ENCODE assay signal across 26 cellular contexts in the genomic region with DNA sequence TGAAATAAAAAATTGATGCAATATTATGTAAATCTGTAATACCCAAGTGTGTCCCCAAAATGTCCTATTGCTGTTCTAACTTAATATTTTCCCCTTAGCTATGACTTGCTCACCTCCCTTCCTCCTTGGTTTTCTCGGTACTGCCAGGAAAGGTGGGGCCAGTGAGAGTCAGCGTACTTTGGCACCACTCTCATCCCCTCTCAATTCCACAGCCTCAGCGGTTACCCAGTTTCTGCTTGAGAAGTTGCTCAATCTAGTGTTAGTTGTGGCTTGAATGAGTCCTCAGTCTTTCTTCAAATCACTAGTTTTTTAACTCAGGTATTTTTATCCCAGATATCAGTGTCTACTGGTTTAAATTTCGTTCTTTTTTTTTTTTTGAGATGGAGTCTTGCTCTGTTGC. TPM values are rescaled to one million over a fixed set of nuclear protein-coding genes. Genes with fewer than 3 reads are reported as not detected.
DNase-seq lines count a peak whose midpoint lies in the region; ATAC-seq and TF ChIP-seq lines count a peak whose summit lies in the region.
"Had no signal": no experiment of that assay in that cellular context is flagged by ENCODE, and none has a peak within 500 bp of the region (broad histone marks: within the 10 kb centered on the region; RNA-seq: fewer than 3 reads in every experiment).

No MANE protein-coding gene starts in this region.

- TF ChIP-seq CTCF in fibroblast of pulmonary artery (IDR thresholded peaks at IDR 0.05; ENCODE audit: low read length, missing control alignments) (no peak), upper lobe of right lung (IDR thresholded peaks at IDR 0.05) (no peak), chondrocyte (IDR thresholded peaks at IDR 0.05) (no peak)

- H3K36me3 Mint-ChIP-seq in chondrocyte (ENCODE audit: low read depth), result no peaks in the 10 kb centered on the region
- H3K36me3 Mint-ChIP-seq: activated naive CD8-positive, alpha-beta T cell; CD8-positive, alpha-beta memory T cell; type B pancreatic cell had no signal

- no peaks in the 10 kb centered on the region for H3K36me3 ChIP-seq in upper lobe of right lung
- H3K36me3 ChIP-seq: ascending aorta, esophagus squamous epithelium had no signal

- H3K4me3 Mint-ChIP-seq in chondrocyte (ENCODE audit: unreplicated experiment), result no peak overlapping the region
- H3K4me3 Mint-ChIP-seq: activated B cell treated with CpG ODN at 0.5 μM for 24 hours; activated naive CD8-positive, alpha-beta T cell; CD8-positive, alpha-beta memory T cell; GM23338; HFFc6; type B pancreatic cell had no signal

- H3K4me1 ChIP-seq in upper lobe of right lung, result no peaks in the 10 kb centered on the region
- H3K4me1 ChIP-seq: ascending aorta, esophagus squamous epithelium, psoas muscle had no signal

- ATAC-seq in upper lobe of right lung, result peak; percentile 91
- ATAC-seq: GM23338, psoas muscle had no signal

- H3K27me3 Mint-ChIP-seq in chondrocyte (ENCODE audit: low read depth), result peaks cover 2% of the 10 kb centered on the region
- H3K27me3 Mint-ChIP-seq: type B pancreatic cell had no signal

- H3K27ac ChIP-seq in upper lobe of right lung (no peak overlapping the region), substantia nigra (ENCODE audit: low read depth, low read length, poor library complexity, severe bottlenecking) (no peak overlapping the region)
- H3K27ac ChIP-seq: ascending aorta, esophagus squamous epithelium, psoas muscle had no signal

- intact Hi-C loops in upper lobe of right lung (cut with DNase I), result no loop called here

- H3K4me3 ChIP-seq in fibroblast of pulmonary artery (replicated peaks; ENCODE audit: low read depth, low read length) (no peak overlapping the region), upper lobe of right lung (no peak overlapping the region)
- H3K4me3 ChIP-seq: ascending aorta, esophagus squamous epithelium, GM23338, psoas muscle had no signal

- H3K9me3 ChIP-seq in upper lobe of right lung, result no peaks in the 10 kb centered on the region
- H3K9me3 ChIP-seq: ascending aorta, esophagus squamous epithelium, psoas muscle had no signal

- no peaks in the 10 kb centered on the region for H3K27me3 ChIP-seq in upper lobe of right lung
- H3K27me3 ChIP-seq: ascending aorta, esophagus squamous epithelium had no signal

- DNase-seq in SKM-1 treated with dmso at 0.1 percent for 144 hours (lab: John Stamatoyannopoulos, UW; ENCODE audit: unreplicated experiment) (peak; percentile 18), SKM-1 (lab: John Stamatoyannopoulos, UW; ENCODE audit: unreplicated experiment) (no peak), amniotic epithelial cell (ENCODE audit: low read depth) (peak; percentile 13), fibroblast of pulmonary artery (ENCODE audit: low read depth) (peak; percentile 7), upper lobe of right lung (no peak), NCI-H526 treated with DMSO at 0.1 percent for 48 hours (lab: John Stamatoyannopoulos, UW) (no peak), chondrocyte (ENCODE audit: low spot score) (no peak), substantia nigra (lab: John Stamatoyannopoulos, UW) (no peak)
- DNase-seq: activated B cell treated with CpG ODN at 0.5 μM for 24 hours; activated CD4-positive, alpha-beta T cell treated with anti-CD3 and anti-CD28 coated beads, Interleukin-2, amount 50 U/mL, for 48 hours; activated CD8-positive, alpha-beta memory T cell treated with anti-CD3 and anti-CD28 coated beads, Interleukin-2, amount 50 U/mL, for 48 hours; CD8-positive, alpha-beta memory T cell; effector memory CD4-positive, alpha-beta T cell; esophagus squamous epithelium; HFFc6; mesenchymal stem cell; NCI-H1694 treated with DMSO at 0.1 percent for 48 hours; NCI-H69; OCI-M1; psoas muscle; T1000 had no signal

- no peak overlapping the region for H3K27ac Mint-ChIP-seq in chondrocyte (ENCODE audit: unreplicated experiment)
- H3K27ac Mint-ChIP-seq: activated B cell treated with CpG ODN at 0.5 μM for 24 hours; activated naive CD8-positive, alpha-beta T cell; activated T-helper 2 cell treated with anti-CD3 and anti-CD28 coated beads, Interferon-gamma antibody, Interleukin-2, Interleukin-4, amounts not matched to agents 10 μg/mL and 5 μg/mL and 100 μg/mL, durations not matched to agents 14 hours and 24 hours and 36 hours; CD8-positive, alpha-beta memory T cell; GM23338; HFFc6; type B pancreatic cell had no signal

- no peaks in the 10 kb centered on the region for H3K9me3 Mint-ChIP-seq in chondrocyte (ENCODE audit: low read depth)
- H3K9me3 Mint-ChIP-seq: activated B cell treated with CpG ODN at 0.5 μM for 24 hours; activated T-helper 2 cell treated with anti-CD3 and anti-CD28 coated beads, Interferon-gamma antibody, Interleukin-2, Interleukin-4, amounts not matched to agents 10 μg/mL and 5 μg/mL and 100 μg/mL, durations not matched to agents 14 hours and 24 hours and 36 hours; CD8-positive, alpha-beta memory T cell; GM23338; HFFc6; type B pancreatic cell had no signal

- H3K4me1 Mint-ChIP-seq in chondrocyte (ENCODE audit: low read depth), result no peaks in the 10 kb centered on the region
- H3K4me1 Mint-ChIP-seq: activated B cell treated with CpG ODN at 0.5 μM for 24 hours; CD8-positive, alpha-beta memory T cell had no signal

RNA-seq across cellular contexts. Expression of gene BCAS2, which starts 32.3 kb away (rescaled TPM):
- 26.0 TPM for total RNA-seq in upper lobe of right lung
- total RNA-seq in chondrocyte, result 36.0 to 42.3 TPM (median 38.4 TPM) in 3 replicates

RNA-seq across cellular contexts. Expression of gene TRIM33, which starts 38.1 kb away (rescaled TPM):
- 37.3 TPM for total RNA-seq in upper lobe of right lung
- total RNA-seq in chondrocyte, result 24.0 to 28.7 TPM (median 24.0 TPM) in 3 replicates

Comparison
In these comparisons a context has a peak if more than half of its experiments do, and no peak if none do; other contexts are left out.
1. DNase-seq: peak in SKM-1 treated with dmso at 0.1 percent for 144 hours (single experiment), amniotic epithelial cell (single experiment) and fibroblast of pulmonary artery (single experiment); none in SKM-1 (single experiment), upper lobe of right lung (single experiment), NCI-H526 treated with DMSO at 0.1 percent for 48 hours (single experiment), chondrocyte (single experiment) and substantia nigra (0 of 49).